11 cellular contexts compared by ENCODE assay signal in the genomic region with DNA sequence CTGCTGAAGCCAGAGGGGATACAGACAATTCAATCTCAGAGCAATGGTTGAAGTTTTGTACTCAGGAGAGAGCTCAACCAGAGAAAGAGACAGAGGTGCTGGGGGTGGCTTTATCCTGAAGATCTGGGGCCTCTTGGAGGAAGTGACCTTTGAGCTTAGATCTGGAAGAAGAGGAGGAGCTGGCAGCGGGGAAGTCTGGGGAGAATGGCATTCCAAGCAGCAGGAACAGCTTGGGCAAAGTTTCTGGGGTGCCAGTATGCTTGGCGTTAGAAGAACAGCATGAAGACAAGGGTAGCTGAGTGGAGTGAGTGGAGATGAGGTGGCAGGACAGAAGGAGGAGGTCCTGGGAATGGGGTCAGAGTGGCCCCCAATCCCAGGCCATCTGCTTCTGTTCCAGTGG. TPM values are rescaled to one million over a fixed set of nuclear protein-coding genes. Genes with fewer than 3 reads are reported as not detected.
DNase-seq lines count a peak whose midpoint lies in the region; ATAC-seq and TF ChIP-seq lines count a peak whose summit lies in the region.
"Had no signal": no experiment of that assay in that cellular context is flagged by ENCODE, and none has a peak within 500 bp of the region (broad histone marks: within the 10 kb centered on the region; RNA-seq: fewer than 3 reads in every experiment).

No MANE protein-coding gene starts in this region.

- no peak for ATAC-seq in stimulated activated effector memory CD8-positive, alpha-beta T cell treated with anti-CD3 and anti-CD28 coated beads, Interleukin-12 subunit alpha, Interleukin-12 subunit beta, amount 100 ng/mL, for 72 hours
- ATAC-seq: foreskin keratinocyte had no signal

- H3K36me3 Mint-ChIP-seq in activated CD4-positive, alpha-beta memory T cell treated with anti-CD3 and anti-CD28 coated beads for 36 hours, result no peaks in the 10 kb centered on the region
- H3K36me3 Mint-ChIP-seq in stimulated activated effector memory CD8-positive, alpha-beta T cell treated with anti-CD3 and anti-CD28 coated beads, Interleukin-12 subunit alpha, Interleukin-12 subunit beta, amount 100 ng/mL, for 72 hours, result peaks cover 39% of the 10 kb centered on the region

- peaks cover 10% of the 10 kb centered on the region for H3K27me3 ChIP-seq in iPS-15b (ENCODE audit: control insufficient read depth, insufficient read depth, low read length)
- H3K27me3 ChIP-seq in thyroid gland, result no peaks in the 10 kb centered on the region
- H3K27me3 ChIP-seq: breast epithelium had no signal

- H3K27ac ChIP-seq in thyroid gland, result no peak overlapping the region
- H3K27ac ChIP-seq: foreskin keratinocyte had no signal

- no peaks in the 10 kb centered on the region for H3K9me3 Mint-ChIP-seq in activated CD4-positive, alpha-beta memory T cell treated with anti-CD3 and anti-CD28 coated beads for 36 hours
- no peaks in the 10 kb centered on the region for H3K9me3 Mint-ChIP-seq in stimulated activated effector memory CD8-positive, alpha-beta T cell treated with anti-CD3 and anti-CD28 coated beads, Interleukin-12 subunit alpha, Interleukin-12 subunit beta, amount 100 ng/mL, for 72 hours

- CTCF ChIA-PET in activated CD4-positive, alpha-beta memory T cell treated with anti-CD3 and anti-CD28 coated beads for 36 hours (lab: Charles Lee), result interaction anchor here (1.0 to 2.9 kb wide), 4 partner anchors 11 to 143 kb away, joined by 4 to 10 read pairs (median 5); a partner anchor contains a TSS

- H3K36me3 ChIP-seq in iPS-15b (ENCODE audit: control insufficient read depth, insufficient read depth, low read length) (no peaks in the 10 kb centered on the region), thyroid gland (no peaks in the 10 kb centered on the region)
- H3K36me3 ChIP-seq: breast epithelium had no signal

- 85 to 94% methylated on average over 2 of the region's 2 CpGs for WGBS in thyroid gland, 2 donors

- POLR2A ChIA-PET in activated CD4-positive, alpha-beta memory T cell treated with anti-CD3 and anti-CD28 coated beads for 36 hours (lab: Charles Lee), result no interaction called here

- H3K27me3 Mint-ChIP-seq in activated CD4-positive, alpha-beta memory T cell treated with anti-CD3 and anti-CD28 coated beads for 36 hours, result no peaks in the 10 kb centered on the region

- intact Hi-C loops in activated CD4-positive, alpha-beta memory T cell treated with anti-CD3 and anti-CD28 coated beads for 36 hours (cut with micrococcal nuclease), result no loop called here
- intact Hi-C loops in thyroid gland (cut with DNase I), result no loop called here

- TF ChIP-seq CTCF in thyroid gland (IDR thresholded peaks at IDR 0.05), result no peak

- peak overlapping the region; percentile 85 for H3K4me3 ChIP-seq in iPS-15b (ENCODE audit: low read depth, low read length)
- H3K4me3 ChIP-seq in thyroid gland (replicated peaks in 1 of 3), result no peak overlapping the region

- peaks cover 12% of the 10 kb centered on the region for H3K4me1 Mint-ChIP-seq in activated CD4-positive, alpha-beta memory T cell treated with anti-CD3 and anti-CD28 coated beads for 36 hours (ENCODE audit: low read depth)
- H3K4me1 Mint-ChIP-seq in stimulated activated effector memory CD8-positive, alpha-beta T cell treated with anti-CD3 and anti-CD28 coated beads, Interleukin-12 subunit alpha, Interleukin-12 subunit beta, amount 100 ng/mL, for 72 hours, result peaks cover 30% of the 10 kb centered on the region

- H3K9ac ChIP-seq in iPS-15b (ENCODE audit: low read depth, low read length), result no peak overlapping the region

- H3K4me3 Mint-ChIP-seq in activated CD4-positive, alpha-beta memory T cell treated with anti-CD3 and anti-CD28 coated beads for 36 hours, result peak overlapping the region; percentile 58
- H3K4me3 Mint-ChIP-seq in stimulated activated effector memory CD8-positive, alpha-beta T cell treated with anti-CD3 and anti-CD28 coated beads, Interleukin-12 subunit alpha, Interleukin-12 subunit beta, amount 100 ng/mL, for 72 hours, result peak overlapping the region; percentile 74

- TF ChIP-seq POLR2A in thyroid gland (IDR thresholded peaks at IDR 0.05), result no peak

- no peak overlapping the region for H3K27ac Mint-ChIP-seq in activated CD4-positive, alpha-beta memory T cell treated with anti-CD3 and anti-CD28 coated beads for 36 hours
- peak overlapping the region; percentile 57 for H3K27ac Mint-ChIP-seq in stimulated activated effector memory CD8-positive, alpha-beta T cell treated with anti-CD3 and anti-CD28 coated beads, Interleukin-12 subunit alpha, Interleukin-12 subunit beta, amount 100 ng/mL, for 72 hours

- DNase-seq in HT-29 (ENCODE audit: low spot score) (peak; percentile 59), thyroid gland (no peak), HuH-7 (ENCODE audit: low spot score) (no peak)
- DNase-seq in activated CD4-positive, alpha-beta memory T cell treated with anti-CD3 and anti-CD28 coated beads for 36 hours, result no peak
- DNase-seq in stimulated activated effector memory CD8-positive, alpha-beta T cell treated with anti-CD3 and anti-CD28 coated beads, Interleukin-12 subunit alpha, Interleukin-12 subunit beta, amount 100 ng/mL, for 72 hours (ENCODE audit: low spot score in 2 of 2), result no peak
- no peak for DNase-seq in activated CD4-positive, CD25-positive, alpha-beta regulatory T cell (lab: John Stamatoyannopoulos, UW)
- DNase-seq: foreskin keratinocyte, mesendoderm, OCI-M1 had no signal

- H3K4me1 ChIP-seq in iPS-15b (ENCODE audit: control insufficient read depth, insufficient read depth, low read length), result no peaks in the 10 kb centered on the region
- H3K4me1 ChIP-seq in thyroid gland, result peaks cover 9 to 11% of the 10 kb centered on the region in 2 donors
- H3K4me1 ChIP-seq: foreskin keratinocyte had no signal

- H3K9me3 ChIP-seq in iPS-15b (ENCODE audit: control insufficient read depth, insufficient read depth, low read length), result no peaks in the 10 kb centered on the region
- no peaks in the 10 kb centered on the region for H3K9me3 ChIP-seq in thyroid gland
- H3K9me3 ChIP-seq: breast epithelium had no signal

RNA-seq across cellular contexts. Expression of a gene that starts 11.3 kb away (rescaled TPM):
- 8.6 and 13.8 TPM in 2 replicates for total RNA-seq in HT-29 (2014; rRNA removed; shearing (Covaris generic))
- 10 to 100 TPM; 22.5 to 23.8 TPM for total RNA-seq in activated CD4-positive, alpha-beta memory T cell treated with anti-CD3 and anti-CD28 coated beads for 36 hours
- total RNA-seq in thyroid gland, result 1 to 10 TPM; 4.8 to 5.6 (median 5.0) TPM

RNA-seq across cellular contexts. Expression of a gene that starts 22.2 kb away (rescaled TPM):
- not detected in 2 replicates for total RNA-seq in HT-29 (2014; rRNA removed; shearing (Covaris generic))
- 10 to 100 TPM; 22.6 to 23.3 TPM for total RNA-seq in activated CD4-positive, alpha-beta memory T cell treated with anti-CD3 and anti-CD28 coated beads for 36 hours
- 1 to 10 TPM in 1 of 4 donors, under 1 TPM in 1, not detected in 2; 0.93 to 1.1 TPM for total RNA-seq in thyroid gland

RNA-seq across cellular contexts. Expression of a gene that starts 44.1 kb away (rescaled TPM):
- 26.4 and 37.7 TPM in 2 replicates for total RNA-seq in HT-29 (2014; rRNA removed; shearing (Covaris generic))
- total RNA-seq in activated CD4-positive, alpha-beta memory T cell treated with anti-CD3 and anti-CD28 coated beads for 36 hours, result 10 to 100 TPM; 14.9 to 19.1 TPM
- total RNA-seq in thyroid gland, result 10 to 100 TPM; 14.4 to 33.0 (median 19.8) TPM

Comparison
In these comparisons a context has a peak if more than half of its experiments do, and no peak if none do; other contexts are left out.
1. RNA of a gene that starts 22.2 kb away (total RNA-seq): 22.6 to 23.3 TPM in activated CD4-positive, alpha-beta memory T cell treated with anti-CD3 and anti-CD28 coated beads for 36 hours; 0.93 to 1.1 TPM in thyroid gland and not detected in HT-29; every median in the first group is over 10 times any median in the second.